8 cellular contexts compared by ENCODE assay signal in the genomic region with DNA sequence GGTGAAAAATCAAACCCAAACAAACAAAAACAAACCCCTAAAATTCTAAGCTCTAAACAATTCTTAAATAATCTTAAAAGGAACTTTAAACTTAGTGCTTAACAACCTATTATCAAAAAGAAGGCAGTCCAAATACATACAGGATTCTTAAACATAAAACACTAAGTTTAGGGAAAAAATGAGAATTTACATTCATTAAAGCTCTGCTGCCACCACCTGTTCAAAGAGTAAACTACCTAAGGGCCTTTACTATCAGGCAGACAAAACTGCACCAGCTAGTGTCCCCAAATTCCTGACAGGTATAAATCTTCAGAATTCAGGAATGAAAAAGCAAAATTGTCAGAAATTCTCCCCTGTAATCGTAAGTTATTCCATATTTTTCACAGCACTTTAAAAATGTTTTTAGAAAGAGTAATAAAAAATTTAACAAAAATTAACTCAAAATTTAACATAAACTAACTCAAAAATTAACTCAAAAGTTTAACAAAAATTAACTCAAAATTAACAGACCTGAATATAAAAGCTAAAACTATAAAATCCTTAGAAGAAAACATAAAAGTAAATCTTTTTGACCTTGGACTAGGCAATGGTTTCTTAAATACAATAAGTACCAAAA. TPM values are rescaled to one million over a fixed set of nuclear protein-coding genes. Genes with fewer than 3 reads are reported as not detected.
A peak's percentile ranks its signal among the peaks of the same experiment; 100 is the strongest.
DNase-seq lines count a peak whose midpoint lies in the region; ATAC-seq, FAIRE-seq and TF ChIP-seq lines count a peak whose summit lies in the region.

No MANE protein-coding gene starts in this region.

- no peaks in the 10 kb centered on the region for H3K9me3 Mint-ChIP-seq in HFFc6
- no peaks in the 10 kb centered on the region for H3K9me3 Mint-ChIP-seq in activated T-helper 2 cell treated with anti-CD3 and anti-CD28 coated beads, Interferon-gamma antibody, Interleukin-2, Interleukin-4, amounts not matched to agents 10 μg/mL and 5 μg/mL and 100 μg/mL, durations not matched to agents 14 hours and 24 hours and 36 hours
- no peaks in the 10 kb centered on the region for H3K9me3 Mint-ChIP-seq in activated naive CD4-positive, alpha-beta T cell treated with anti-CD3 and anti-CD28 coated beads, Interleukin-2, amount 10 ng/mL, durations not matched to agents 7 days and 5 days

- H3K4me1 Mint-ChIP-seq in HFFc6 (ENCODE audit: low read depth) = peaks cover 8% of the 10 kb centered on the region; the same call in 1 of the 2 replicates
- H3K4me1 Mint-ChIP-seq in activated T-helper 2 cell treated with anti-CD3 and anti-CD28 coated beads, Interferon-gamma antibody, Interleukin-2, Interleukin-4, amounts not matched to agents 10 μg/mL and 5 μg/mL and 100 μg/mL, durations not matched to agents 14 hours and 24 hours and 36 hours (ENCODE audit: low read depth) = no peaks in the 10 kb centered on the region
- no peaks in the 10 kb centered on the region for H3K4me1 Mint-ChIP-seq in activated naive CD4-positive, alpha-beta T cell treated with anti-CD3 and anti-CD28 coated beads, Interleukin-2, amount 10 ng/mL, durations not matched to agents 7 days and 5 days

- H3K4me3 Mint-ChIP-seq in HFFc6 = no peak overlapping the region
- H3K4me3 Mint-ChIP-seq in activated T-helper 2 cell treated with anti-CD3 and anti-CD28 coated beads, Interferon-gamma antibody, Interleukin-2, Interleukin-4, amounts not matched to agents 10 μg/mL and 5 μg/mL and 100 μg/mL, durations not matched to agents 14 hours and 24 hours and 36 hours (ENCODE audit: low read depth) = no peak overlapping the region
- no peak overlapping the region for H3K4me3 Mint-ChIP-seq in activated naive CD4-positive, alpha-beta T cell treated with anti-CD3 and anti-CD28 coated beads, Interleukin-2, amount 10 ng/mL, durations not matched to agents 7 days and 5 days

- peak; percentile 58 for FAIRE-seq in TTC549 (lab: Jason Lieb, UNC)

- H3K27me3 Mint-ChIP-seq in HFFc6 (ENCODE audit: insufficient read depth) = no peaks in the 10 kb centered on the region; the same call in 1 of the 2 replicates
- no peaks in the 10 kb centered on the region for H3K27me3 Mint-ChIP-seq in activated T-helper 2 cell treated with anti-CD3 and anti-CD28 coated beads, Interferon-gamma antibody, Interleukin-2, Interleukin-4, amounts not matched to agents 10 μg/mL and 5 μg/mL and 100 μg/mL, durations not matched to agents 14 hours and 24 hours and 36 hours (ENCODE audit: low read depth)
- no peaks in the 10 kb centered on the region for H3K27me3 Mint-ChIP-seq in activated naive CD4-positive, alpha-beta T cell treated with anti-CD3 and anti-CD28 coated beads, Interleukin-2, amount 10 ng/mL, durations not matched to agents 7 days and 5 days

- peak; percentile 21 for DNase-seq in EL
- peak; percentile 5 for DNase-seq in HFFc6
- DNase-seq in inferior parietal cortex (ENCODE audit: extremely low spot score) = peak; percentile 65
- DNase-seq in activated T-helper 2 cell treated with anti-CD3 and anti-CD28 coated beads, Interferon-gamma antibody, Interleukin-2, Interleukin-4, amounts not matched to agents 10 μg/mL and 5 μg/mL and 100 μg/mL, durations not matched to agents 14 hours and 24 hours and 36 hours (ENCODE audit: low spot score) = no peak
- no peak for DNase-seq in activated naive CD4-positive, alpha-beta T cell treated with anti-CD3 and anti-CD28 coated beads, Interleukin-2, amount 10 ng/mL, durations not matched to agents 7 days and 5 days

- no peaks in the 10 kb centered on the region for H3K36me3 Mint-ChIP-seq in HFFc6 (ENCODE audit: low read depth)
- H3K36me3 Mint-ChIP-seq in activated T-helper 2 cell treated with anti-CD3 and anti-CD28 coated beads, Interferon-gamma antibody, Interleukin-2, Interleukin-4, amounts not matched to agents 10 μg/mL and 5 μg/mL and 100 μg/mL, durations not matched to agents 14 hours and 24 hours and 36 hours (ENCODE audit: low read depth) = peaks cover 8% of the 10 kb centered on the region
- peaks cover 4% of the 10 kb centered on the region for H3K36me3 Mint-ChIP-seq in activated naive CD4-positive, alpha-beta T cell treated with anti-CD3 and anti-CD28 coated beads, Interleukin-2, amount 10 ng/mL, durations not matched to agents 7 days and 5 days

- ATAC-seq in GM19035 (IDR thresholded peaks at IDR 0.05; ENCODE audit: unreplicated experiment) = no peak
- no peak for ATAC-seq in HG02840 (IDR thresholded peaks at IDR 0.05; ENCODE audit: low FRiP score, unreplicated experiment)

- CTCF ChIA-PET in activated naive CD4-positive, alpha-beta T cell treated with anti-CD3 and anti-CD28 coated beads, Interleukin-2, amount 10 ng/mL, durations not matched to agents 7 days and 5 days (lab: Charles Lee) = interaction anchor here (0.7 to 6.5 kb wide), 11 partner anchors 15 to 145 kb away, joined by 3 to 102 read pairs (median 3); no protein-coding TSS in a partner anchor

- H3K27ac Mint-ChIP-seq in HFFc6 = no peak overlapping the region
- no peak overlapping the region for H3K27ac Mint-ChIP-seq in activated T-helper 2 cell treated with anti-CD3 and anti-CD28 coated beads, Interferon-gamma antibody, Interleukin-2, Interleukin-4, amounts not matched to agents 10 μg/mL and 5 μg/mL and 100 μg/mL, durations not matched to agents 14 hours and 24 hours and 36 hours
- no peak overlapping the region for H3K27ac Mint-ChIP-seq in activated naive CD4-positive, alpha-beta T cell treated with anti-CD3 and anti-CD28 coated beads, Interleukin-2, amount 10 ng/mL, durations not matched to agents 7 days and 5 days

- TF ChIP-seq CTCF in HFFc6 (IDR thresholded peaks at IDR 0.05) = peak; percentile 77

- intact Hi-C loops in activated T-helper 2 cell treated with anti-CD3 and anti-CD28 coated beads, Interferon-gamma antibody, Interleukin-2, Interleukin-4, amounts not matched to agents 10 μg/mL and 5 μg/mL and 100 μg/mL, durations not matched to agents 14 hours and 24 hours and 36 hours (cut with micrococcal nuclease) = loop anchor here (1.0 kb wide), 1 partner anchor 104 kb away; no protein-coding TSS in a partner anchor

RNA-seq across cellular contexts. Expression of a gene that starts 55.1 kb away (rescaled TPM):
- 10 to 100 TPM; 29.9 to 32.5 (median 31.5) TPM for total RNA-seq in HFFc6 (2021; fragmentation: NEBNext Ultra II Directional; extraction: Animal tissue kit (Norgen Biotek cat#: 25700))
- 20.6 and 22.0 TPM in 2 replicates for total RNA-seq in activated T-helper 2 cell treated with anti-CD3 and anti-CD28 coated beads, Interferon-gamma antibody, Interleukin-2, Interleukin-4, amounts not matched to agents 10 μg/mL and 5 μg/mL and 100 μg/mL, durations not matched to agents 14 hours and 24 hours and 36 hours

Comparison
In these comparisons a context has a peak if more than half of its experiments do, and no peak if none do; other contexts are left out.
1. DNase-seq: peak in EL (single experiment), HFFc6 (single experiment) and inferior parietal cortex (single experiment); none in activated T-helper 2 cell treated with anti-CD3 and anti-CD28 coated beads, Interferon-gamma antibody, Interleukin-2, Interleukin-4, amounts not matched to agents 10 μg/mL and 5 μg/mL and 100 μg/mL, durations not matched to agents 14 hours and 24 hours and 36 hours (single experiment) and activated naive CD4-positive, alpha-beta T cell treated with anti-CD3 and anti-CD28 coated beads, Interleukin-2, amount 10 ng/mL, durations not matched to agents 7 days and 5 days (single experiment).